Comparison of ENCODE assay signal across 25 cellular contexts in the genomic region with DNA sequence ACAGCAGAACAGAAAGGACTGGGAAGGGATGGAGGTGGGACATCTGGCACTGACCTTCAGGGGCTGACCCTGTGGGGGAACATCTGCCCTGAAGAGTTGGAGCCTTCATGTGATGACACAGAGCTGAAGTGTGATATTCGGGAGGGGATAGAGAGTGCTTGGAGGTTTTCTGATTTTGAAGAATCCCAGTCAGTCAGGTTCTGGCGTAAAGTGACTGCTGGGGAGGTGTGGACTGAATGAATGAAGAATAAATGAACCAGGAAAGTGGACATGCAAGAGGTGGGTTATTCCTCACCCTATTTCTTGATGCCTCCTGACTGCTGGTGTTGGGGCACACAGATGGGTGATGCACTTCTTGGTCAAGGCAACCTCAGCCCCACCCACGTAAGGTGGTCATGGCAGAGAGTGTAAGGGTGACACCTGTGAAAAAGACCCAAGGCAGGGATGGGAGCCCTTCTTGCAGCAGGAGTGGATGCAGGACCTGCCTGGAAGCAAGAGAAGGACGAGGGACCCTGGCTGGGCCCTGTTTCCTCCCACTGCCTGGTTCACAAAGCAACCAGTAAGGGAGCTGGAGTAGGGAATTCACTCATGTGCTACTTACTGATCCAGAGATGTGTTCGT.
"Had no signal": no experiment of that assay in that cellular context is flagged by ENCODE, and none has a peak within 500 bp of the region (broad histone marks: within the 10 kb centered on the region; RNA-seq: fewer than 3 reads in every experiment).

No MANE protein-coding gene starts in this region.

- H3K4me1 ChIP-seq: adrenal gland, body of pancreas, gastrocnemius medialis, parathyroid adenoma, right atrium auricular region, vagina had no signal

- H3K27ac ChIP-seq: adrenal gland, body of pancreas, gastrocnemius medialis, parathyroid adenoma, right atrium auricular region, spleen, vagina had no signal

- H3K27me3 Mint-ChIP-seq: naive B cell; stimulated activated naive CD8-positive, alpha-beta T cell treated with anti-CD3 and anti-CD28 coated beads, Interleukin-15, Interleukin-2, amounts not matched to agents 100 ng/mL and 50 ng/mL, for 24 hours had no signal

- DNase-seq: activated CD4-positive, CD25-positive, alpha-beta regulatory T cell treated with anti-CD3 and anti-CD28 coated beads, Interleukin-2, amount 50 U/mL, for 72 hours; activated gamma-delta T cell; activated naive CD4-positive, alpha-beta T cell treated with anti-CD3 and anti-CD28 coated beads, Interleukin-2, amount 50 U/mL, for 16 hours; activated T-cell treated with anti-CD3 and anti-CD28 coated beads for 4 hours; adrenal gland; aorta; body of pancreas; effector CD8-positive, alpha-beta T cell; gastrocnemius medialis; glutamatergic neuron; islet precursor cell; left ventricle myocardium superior; naive B cell; nucleus accumbens; spleen; substantia nigra; T-helper 2 cell had no signal

- H3K4me3 ChIP-seq: adrenal gland, body of pancreas, gastrocnemius medialis, right atrium auricular region, spleen, vagina had no signal

- ATAC-seq: body of pancreas, gastrocnemius medialis, left ventricle myocardium superior had no signal

- H3K27ac Mint-ChIP-seq: activated T-helper 1 cell treated with anti-CD3 and anti-CD28 coated beads, Interleukin-12 subunit alpha, Interleukin-12 subunit beta, Interleukin-2, Interleukin-4 antibody, amounts not matched to agents 30 ng/mL and 10 ng/mL and 1 ng/mL, durations not matched to agents 14 hours and 24 hours and 36 hours; mesothelial cell of epicardium; stimulated activated naive CD8-positive, alpha-beta T cell treated with anti-CD3 and anti-CD28 coated beads, Interleukin-15, Interleukin-2, amounts not matched to agents 100 ng/mL and 50 ng/mL, for 24 hours; type B pancreatic cell had no signal

- H3K27me3 ChIP-seq: adrenal gland, body of pancreas, gastrocnemius medialis, right atrium auricular region, spleen, vagina had no signal

- H3K9me3 Mint-ChIP-seq: neural crest cell; stimulated activated naive CD8-positive, alpha-beta T cell treated with anti-CD3 and anti-CD28 coated beads, Interleukin-15, Interleukin-2, amounts not matched to agents 100 ng/mL and 50 ng/mL, for 24 hours; type B pancreatic cell had no signal

- H3K9me3 ChIP-seq: adrenal gland, body of pancreas, gastrocnemius medialis, right atrium auricular region, vagina had no signal

- H3K4me3 Mint-ChIP-seq: activated T-helper 1 cell treated with anti-CD3 and anti-CD28 coated beads, Interleukin-12 subunit alpha, Interleukin-12 subunit beta, Interleukin-2, Interleukin-4 antibody, amounts not matched to agents 30 ng/mL and 10 ng/mL and 1 ng/mL, durations not matched to agents 14 hours and 24 hours and 36 hours; mesothelial cell of epicardium; naive B cell; neural crest cell; stimulated activated naive CD8-positive, alpha-beta T cell treated with anti-CD3 and anti-CD28 coated beads, Interleukin-15, Interleukin-2, amounts not matched to agents 100 ng/mL and 50 ng/mL, for 24 hours; type B pancreatic cell had no signal

- H3K4me1 Mint-ChIP-seq: mesothelial cell of epicardium, neural crest cell had no signal
